ENCODE assay signal across 21 cellular contexts in the genomic region with DNA sequence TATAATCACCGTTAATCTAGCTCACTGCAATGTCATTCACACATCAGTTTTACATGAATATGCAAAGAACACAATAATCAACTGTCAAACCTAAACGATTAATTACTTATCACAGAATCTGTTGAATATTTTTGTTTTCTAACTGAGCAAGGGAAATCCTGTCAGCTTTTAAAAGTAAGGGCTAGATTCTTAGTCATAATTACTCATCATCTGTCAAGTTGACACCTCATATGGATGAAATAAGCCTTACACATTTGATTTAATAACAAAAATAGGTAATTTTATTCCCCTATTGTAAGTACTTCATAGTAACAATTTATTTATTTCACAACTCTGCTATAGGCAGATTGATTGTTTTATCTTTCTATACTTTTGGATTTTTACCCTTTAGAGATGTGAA. TPM values are rescaled to one million over a fixed set of nuclear protein-coding genes. Genes with fewer than 3 reads are reported as not detected.
DNase-seq lines count a peak whose midpoint lies in the region; ATAC-seq and TF ChIP-seq lines count a peak whose summit lies in the region.
"Had no signal": no experiment of that assay in that cellular context is flagged by ENCODE, and none has a peak within 500 bp of the region (broad histone marks: within the 10 kb centered on the region; RNA-seq: fewer than 3 reads in every experiment).

No MANE protein-coding gene starts in this region.

- peaks cover 54% of the 10 kb centered on the region for H3K36me3 Mint-ChIP-seq in endodermal cell (ENCODE audit: low read depth)

- no peaks in the 10 kb centered on the region for H3K9me3 Mint-ChIP-seq in endodermal cell
- H3K9me3 Mint-ChIP-seq: CD4-positive, alpha-beta T cell; H9; IgD-negative memory B cell had no signal

- 87 to 100% methylated on average over 1 to 2 of the region's 2 CpGs for WGBS in endodermal cell (ENCODE audit: insufficient coverage in 1 of 2, insufficient read length in 1 of 2), 2 experiments

- no peaks in the 10 kb centered on the region for H3K27me3 Mint-ChIP-seq in endodermal cell (ENCODE audit: insufficient read depth)
- H3K27me3 Mint-ChIP-seq: CD4-positive, alpha-beta T cell; IgD-negative memory B cell had no signal

- H3K27ac Mint-ChIP-seq in endodermal cell, result no peak overlapping the region
- H3K27ac Mint-ChIP-seq: CD4-positive, alpha-beta T cell; H9 had no signal

- H3K4me1 ChIP-seq in endodermal cell (ENCODE audit: control insufficient read depth, insufficient read depth, low read length), result peaks cover 11% of the 10 kb centered on the region
- H3K4me1 ChIP-seq: Caco-2 had no signal

- no peak overlapping the region for H3K9ac ChIP-seq in endodermal cell (ENCODE audit: extremely low read depth, low read length, poor library complexity, severe bottlenecking)

- H3K36me3 ChIP-seq in endodermal cell (ENCODE audit: control insufficient read depth, insufficient read depth, low read length), result peaks cover 79% of the 10 kb centered on the region

- no peak overlapping the region for H3K27ac ChIP-seq in endodermal cell (ENCODE audit: low read depth, low read length)
- H3K27ac ChIP-seq: C4-2B had no signal

- intact Hi-C loops in left cardiac atrium (cut with DNase I), result no loop called here

- no peak overlapping the region for H3K4me3 Mint-ChIP-seq in endodermal cell
- H3K4me3 Mint-ChIP-seq: CD4-positive, alpha-beta T cell; H9 had no signal

- no peaks in the 10 kb centered on the region for H3K27me3 ChIP-seq in endodermal cell (ENCODE audit: control insufficient read depth, insufficient read depth, low read length, poor library complexity, severe bottlenecking)

- peak overlapping the region; percentile 6 for H3K4me3 ChIP-seq in endodermal cell (ENCODE audit: low read length)
- H3K4me3 ChIP-seq: GM12878 had no signal

- ATAC-seq in left cardiac atrium, result no peak
- ATAC-seq: GM12878, HepG2 had no signal

- in situ Hi-C loops in G401 (cut with HindIII; ENCODE audit: low sequenced_read_pairs), result no loop called here

- no peaks in the 10 kb centered on the region for H3K9me3 ChIP-seq in endodermal cell (ENCODE audit: control insufficient read depth, low read length)
- H3K9me3 ChIP-seq: Caco-2 had no signal

- peak; percentile 62 for DNase-seq in RKO (ENCODE audit: low spot score)
- no peak for DNase-seq in endodermal cell
- peak; percentile 10 for DNase-seq in kidney tubule cell (ENCODE audit: low spot score)
- DNase-seq in effector CD8-positive, alpha-beta T cell (lab: John Stamatoyannopoulos, UW), result no peak
- DNase-seq in G401 (ENCODE audit: low spot score), result no peak
- DNase-seq in T-helper 2 cell, result no peak
- no peak for DNase-seq in left cardiac atrium
- DNase-seq: ACHN; Caco-2; CD4-positive, alpha-beta T cell; DMS153; DMS79; GF-D8; H9 had no signal

- TF ChIP-seq CTCF in endodermal cell (conservative IDR thresholded peaks at IDR 0.05), result no peak

- peaks cover 22% of the 10 kb centered on the region for H3K4me1 Mint-ChIP-seq in endodermal cell

RNA-seq across cellular contexts. Expression of a gene that starts 32.7 kb away (rescaled TPM):
- total RNA-seq in endodermal cell, result 10 to 100 TPM; 54.7 to 68.8 TPM
- polyA plus RNA-seq in endodermal cell (2013, experiment 1 of 2), result 46.4 TPM
- polyA plus RNA-seq in endodermal cell (2013, experiment 2 of 2), result 40.2 TPM
- total RNA-seq in G401 (2014; rRNA removed; shearing (Covaris generic)), result 30.4 and 42.3 TPM in 2 replicates
- 10 to 100 TPM; 10.2 to 19.6 TPM for total RNA-seq in left cardiac atrium

RNA-seq across cellular contexts. Expression of a gene that starts 53.6 kb away (rescaled TPM):
- total RNA-seq in endodermal cell (not detected), left cardiac atrium (not detected)
- polyA plus RNA-seq in endodermal cell (2013, experiment 1 of 2), result not detected
- polyA plus RNA-seq in endodermal cell (2013, experiment 2 of 2), result not detected
- total RNA-seq in G401 (2014; rRNA removed; shearing (Covaris generic)), result not detected in 2 replicates
- total RNA-seq: Caco-2; CD4-positive, alpha-beta T cell; Daoy; GM12878; H1; H9; HepG2 had no signal
- polyA plus RNA-seq: BJ, H1, HepG2, IgD-negative memory B cell had no signal

Comparison
In these comparisons a context has a peak if more than half of its experiments do, and no peak if none do; other contexts are left out.
1. DNase-seq: peak in RKO (single experiment) and kidney tubule cell (single experiment); none in endodermal cell (single experiment), effector CD8-positive, alpha-beta T cell (single experiment), G401 (single experiment), T-helper 2 cell (0 of 5) and left cardiac atrium (single experiment).